Comparison of ENCODE assay signal across 9 cellular contexts in genomic region chr19:47729799-47730520, GRCh38. TPM values are rescaled to one million over a fixed set of nuclear protein-coding genes. Genes with fewer than 3 reads are reported as not detected.
DNase-seq lines count a peak whose midpoint lies in the region; ATAC-seq, FAIRE-seq and TF ChIP-seq lines count a peak whose summit lies in the region.
"Had no signal": no experiment of that assay in that cellular context is flagged by ENCODE, and none has a peak within 500 bp of the region (broad histone marks: within the 10 kb centered on the region; RNA-seq: fewer than 3 reads in every experiment).

No MANE protein-coding gene starts in this region.

- no peak overlapping the region for H2BK5ac ChIP-seq in H9 (ENCODE audit: insufficient read length, low read length)

- H4K20me1 ChIP-seq in H9 (ENCODE audit: control insufficient read depth, insufficient read depth, insufficient read length) = no peaks in the 10 kb centered on the region

- no peak overlapping the region for H3K9ac ChIP-seq in H9 (ENCODE audit: extremely low read depth, insufficient read length, low read length)
- H3K9ac ChIP-seq: KMS-11 had no signal

- H3K23me2 ChIP-seq in H9 (ENCODE audit: insufficient read length, low read depth, low read length, poor library complexity, severe bottlenecking) = peaks cover 6% of the 10 kb centered on the region

- peaks cover 11 to 13% of the 10 kb centered on the region in 2 experiments for H3K4me1 Mint-ChIP-seq in H9

- DNase-seq in H9 (peak; percentile 94), RWPE1 (ENCODE audit: low spot score) (peak; percentile 75), body of pancreas (peak; percentile 89 to 93 (median 92)), islet precursor cell (peak; percentile 89), D721Med (ENCODE audit: insufficient read length, low spot score) (no peak)
- DNase-seq in stimulated activated CD4-positive, alpha-beta T cell treated with anti-CD3 and anti-CD28 coated beads, Interleukin-2, amount 100 ng/mL, for 24 hours = peak; percentile 65 to 75

- H3K27ac ChIP-seq in H9 (ENCODE audit: insufficient read length, low read depth, low read length) (no peak overlapping the region), RWPE1 (peak overlapping the region; percentile 99), body of pancreas (peak overlapping the region; percentile 71 to 84 (median 82))
- H3K27ac ChIP-seq: KMS-11 had no signal

- peak in 1 of 3 donors; percentile 11 for TF ChIP-seq POLR2A in body of pancreas (IDR thresholded peaks at IDR 0.05)

- no peak overlapping the region for H2BK15ac ChIP-seq in H9 (ENCODE audit: low read depth, low read length)

- no peak overlapping the region for H3K14ac ChIP-seq in H9 (ENCODE audit: insufficient read depth, low read length)

- no peaks in the 10 kb centered on the region for H3K9me3 ChIP-seq in H9 (ENCODE audit: control insufficient read depth, low read depth, low read length)
- no peaks in the 10 kb centered on the region for H3K9me3 ChIP-seq in body of pancreas

- POLR2A ChIA-PET in RWPE1 (lab: Yijun Ruan, JAX; ENCODE audit: low non-redundant PET) = interaction anchor here (0.5 kb wide), 1 partner anchor 107 kb away, joined by 3 read pairs; no protein-coding TSS in a partner anchor

- no peak overlapping the region for H2AK5ac ChIP-seq in H9 (ENCODE audit: insufficient read length, low read length)

- H3K4me1 ChIP-seq in H9 (ENCODE audit: insufficient read depth, low read length) = peaks cover 4% of the 10 kb centered on the region; the same call in 1 of the 2 replicates
- peaks cover 32% of the 10 kb centered on the region for H3K4me1 ChIP-seq in body of pancreas

- H3K4me3 Mint-ChIP-seq in H9 = peak overlapping the region; percentile 80 to 91

- H3K18ac ChIP-seq in H9 (ENCODE audit: insufficient read length, low read depth, low read length) = no peak overlapping the region

- H3T11ph ChIP-seq in H9 (ENCODE audit: low read length) = no peak overlapping the region

- FAIRE-seq in D721Med (lab: Jason Lieb, UNC) = no peak

- H3K9me3 Mint-ChIP-seq in H9 = no peaks in the 10 kb centered on the region; a peak in 1 of 5 replicates

- no peak overlapping the region for H3K56ac ChIP-seq in H9 (ENCODE audit: insufficient read length, low read depth, low read length)

- H3K4me2 ChIP-seq in H9 (ENCODE audit: insufficient read depth, insufficient read length, low read length) = peak overlapping the region; percentile 30
- H3K4me2 ChIP-seq: KMS-11 had no signal

- H3K23ac ChIP-seq in H9 (ENCODE audit: insufficient read length, low read depth, low read length) = no peak overlapping the region

- no peak overlapping the region for H3K4ac ChIP-seq in H9 (ENCODE audit: low read depth, low read length)

- intact Hi-C loops in body of pancreas (cut with DNase I) = no loop called here

- H3K79me1 ChIP-seq in H9 (ENCODE audit: insufficient read depth, low read depth, low read length, poor library complexity, severe bottlenecking) = no peaks in the 10 kb centered on the region

- no peak overlapping the region for H4K5ac ChIP-seq in H9 (ENCODE audit: insufficient read length, low read depth, low read length)

- TF ChIP-seq CTCF in H9 (conservative IDR thresholded peaks at IDR 0.05) (no peak), RWPE1 (conservative IDR thresholded peaks at IDR 0.05; ENCODE audit: low read depth) (no peak), body of pancreas (IDR thresholded peaks at IDR 0.05) (no peak), D721Med (IDR thresholded peaks at IDR 0.05; ENCODE audit: insufficient read depth, missing control alignments) (no peak)

- H4K91ac ChIP-seq in H9 (ENCODE audit: insufficient read length, low read depth, low read length) = no peak overlapping the region

- peaks cover 0 to 14% (median 10%) of the 10 kb centered on the region in 3 experiments; a peak in 6 of 7 replicates for H3K36me3 Mint-ChIP-seq in H9 (ENCODE audit: insufficient read depth in 1 of 3, low read depth in 3 of 3)

- H3K79me2 ChIP-seq in H9 (ENCODE audit: insufficient read depth, low read length) = no peaks in the 10 kb centered on the region

- CTCF ChIA-PET in RWPE1 (lab: Yijun Ruan, JAX) = no interaction called here

- no peak overlapping the region for H2BK120ac ChIP-seq in H9 (ENCODE audit: low read depth, low read length, poor library complexity, severe bottlenecking)

- no CpG with 5 or more reads among the region's 30 CpGs for WGBS in H9 (ENCODE audit: extremely low coverage, insufficient read length, low lambda C conversion rate)
- WGBS in body of pancreas, 2 donors = 13 to 30% methylated on average over 24 to 30 of the region's 30 CpGs

- H3K4me3 ChIP-seq in body of pancreas = no peak overlapping the region

- H3K27ac Mint-ChIP-seq in H9 = peak overlapping the region in 2 of 3 experiments; percentile 62 to 84; a peak in 4 of 7 replicates

- no peak overlapping the region for H4K8ac ChIP-seq in H9 (replicated peaks; ENCODE audit: insufficient read length, low read depth, low read length)

- ATAC-seq in body of pancreas (peak; percentile 87), HG03175 (IDR thresholded peaks at IDR 0.05; ENCODE audit: unreplicated experiment) (no peak), HG03439 (IDR thresholded peaks at IDR 0.05; ENCODE audit: unreplicated experiment) (no peak)

- no peaks in the 10 kb centered on the region; the same call in 1 of the 2 replicates for H3K27me3 Mint-ChIP-seq in H9 (ENCODE audit: low read depth)

- no peaks in the 10 kb centered on the region for H3K36me3 ChIP-seq in body of pancreas (replicated peaks in 1 of 2; ENCODE audit: insufficient read depth in 1 of 2, low read depth in 2 of 2)

- H2BK12ac ChIP-seq in H9 (ENCODE audit: insufficient read length, low read depth, low read length) = no peak overlapping the region

- H2BK20ac ChIP-seq in H9 (ENCODE audit: low read depth, low read length, poor library complexity, severe bottlenecking) = no peak overlapping the region

- no peak overlapping the region for H2AFZ ChIP-seq in H9 (ENCODE audit: low read length)

- H3K27me3 ChIP-seq in H9 (ENCODE audit: insufficient read depth, low read length) (no peaks in the 10 kb centered on the region), body of pancreas (no peaks in the 10 kb centered on the region)

RNA-seq across cellular contexts. Expression of gene NOP53, which starts 15.4 kb away (rescaled TPM):
- total RNA-seq in H9 (2021) (325 and 332 TPM in 2 replicates), body of pancreas (100 to 1,000 TPM; 436 to 761 TPM)

RNA-seq across cellular contexts. Expression of gene EHD2, which starts 16.7 kb away (rescaled TPM):
- 18.7 and 19.7 TPM in 2 replicates for total RNA-seq in H9 (2021)
- total RNA-seq in body of pancreas = 10 to 100 TPM; 41.2 to 66.3 TPM

RNA-seq across cellular contexts. Expression of gene SELENOW, which starts 48.5 kb away (rescaled TPM):
- total RNA-seq in H9 (2021) = 377 and 388 TPM in 2 replicates
- total RNA-seq in body of pancreas = 100 to 1,000 TPM; 189 to 296 TPM
